In the genomic region with DNA sequence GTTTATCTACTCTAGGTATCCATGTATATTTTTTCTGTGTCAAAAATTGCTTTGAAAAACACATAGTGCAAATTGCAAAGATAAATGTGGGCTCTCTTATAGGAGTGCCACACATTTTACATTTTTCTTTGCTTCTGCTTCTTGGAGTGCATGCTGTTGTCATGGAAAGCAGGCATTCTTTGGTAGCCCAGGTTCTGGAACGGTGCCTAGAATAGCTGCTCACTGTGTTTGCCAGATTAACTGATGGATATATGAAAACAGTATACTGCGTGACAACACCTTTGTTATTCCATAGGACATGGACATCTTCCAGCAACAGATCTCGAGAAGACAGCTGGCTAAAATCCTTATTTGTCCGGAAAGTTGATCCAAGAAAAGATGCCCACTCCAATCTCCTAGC, we compare ENCODE assay signal across 11 cellular contexts. TPM values are rescaled to one million over a fixed set of nuclear protein-coding genes. Genes with fewer than 3 reads are reported as not detected.
A peak's percentile ranks its signal among the peaks of the same experiment; 100 is the strongest.
DNase-seq lines count a peak whose midpoint lies in the region; ATAC-seq and TF ChIP-seq lines count a peak whose summit lies in the region.
"Had no signal": no experiment of that assay in that cellular context is flagged by ENCODE, and none has a peak within 500 bp of the region (broad histone marks: within the 10 kb centered on the region; RNA-seq: fewer than 3 reads in every experiment).

No MANE protein-coding gene starts in this region.

- peak overlapping the region; percentile 89 for H3K27ac ChIP-seq in psoas muscle
- H3K27ac ChIP-seq: spleen had no signal

- DNase-seq in GM04503 (ENCODE audit: low read depth) (peak; percentile 55), NCI-H2081 treated with DMSO at 0.1 percent for 48 hours (lab: John Stamatoyannopoulos, UW) (peak; percentile 66), cerebellar cortex (ENCODE audit: low spot score) (peak; percentile 53), psoas muscle (no peak), iPS-NIHi11 (ENCODE audit: low spot score) (no peak), nephron progenitor cell (no peak)
- no peak for DNase-seq in stimulated activated CD4-positive, alpha-beta T cell treated with anti-CD3 and anti-CD28 coated beads, Interleukin-4, amount 100 ng/mL, for 4 hours
- DNase-seq: activated naive CD4-positive, alpha-beta T cell treated with Interleukin-2 at 50 U/mL for 16 hours; spleen had no signal

- peaks cover under 1% of the 10 kb centered on the region for H3K27me3 Mint-ChIP-seq in nephron progenitor cell (ENCODE audit: low read depth, poor library complexity)
- H3K27me3 Mint-ChIP-seq: stimulated activated naive CD8-positive, alpha-beta T cell treated with anti-CD3 and anti-CD28 coated beads, Interleukin-15, Interleukin-2, amounts not matched to agents 100 ng/mL and 50 ng/mL, for 24 hours had no signal

- peaks cover 0 to 52% of the 10 kb centered on the region in 2 donors for H3K36me3 ChIP-seq in psoas muscle (ENCODE audit: insufficient read depth in 1 of 2, low read depth in 1 of 2)

- H3K4me1 ChIP-seq in psoas muscle = peaks cover 42% of the 10 kb centered on the region

- H3K27me3 ChIP-seq in psoas muscle (ENCODE audit: insufficient read depth in 3 of 3, low read length in 2 of 3) = no peaks in the 10 kb centered on the region
- H3K27me3 ChIP-seq: spleen had no signal

- H3K4me3 Mint-ChIP-seq in nephron progenitor cell = no peak overlapping the region
- H3K4me3 Mint-ChIP-seq: stimulated activated naive CD8-positive, alpha-beta T cell treated with anti-CD3 and anti-CD28 coated beads, Interleukin-15, Interleukin-2, amounts not matched to agents 100 ng/mL and 50 ng/mL, for 24 hours had no signal

- H3K4me1 Mint-ChIP-seq in nephron progenitor cell = no peaks in the 10 kb centered on the region

- H3K4me3 ChIP-seq in psoas muscle = no peak overlapping the region
- H3K4me3 ChIP-seq: spleen had no signal

- 28 to 41% (median 33%) methylated on average over 4 of the region's 4 CpGs for WGBS in psoas muscle, 3 donors

- intact Hi-C loops in psoas muscle (cut with DNase I) = loop anchor here in 1 of 2 donors (5.0 kb wide), 1 partner anchor 74 kb away; the partner anchor contains the start of genes CCT6A and PSPH

- no peak overlapping the region for H3K27ac Mint-ChIP-seq in nephron progenitor cell
- H3K27ac Mint-ChIP-seq: stimulated activated naive CD8-positive, alpha-beta T cell treated with anti-CD3 and anti-CD28 coated beads, Interleukin-15, Interleukin-2, amounts not matched to agents 100 ng/mL and 50 ng/mL, for 24 hours had no signal

- H3K9me3 Mint-ChIP-seq in nephron progenitor cell = no peaks in the 10 kb centered on the region
- H3K9me3 Mint-ChIP-seq: stimulated activated naive CD8-positive, alpha-beta T cell treated with anti-CD3 and anti-CD28 coated beads, Interleukin-15, Interleukin-2, amounts not matched to agents 100 ng/mL and 50 ng/mL, for 24 hours had no signal

- ATAC-seq in psoas muscle = no peak
- ATAC-seq in HG03135 (IDR thresholded peaks at IDR 0.05; ENCODE audit: unreplicated experiment) = no peak

- no peaks in the 10 kb centered on the region for H3K9me3 ChIP-seq in psoas muscle
- H3K9me3 ChIP-seq: spleen had no signal

- no peak for TF ChIP-seq CTCF in psoas muscle (IDR thresholded peaks at IDR 0.05)
- TF ChIP-seq CTCF in nephron progenitor cell (IDR thresholded peaks at IDR 0.05) = no peak

- peaks cover 51% of the 10 kb centered on the region for H3K36me3 Mint-ChIP-seq in nephron progenitor cell (ENCODE audit: low read depth)

RNA-seq across cellular contexts. Expression of gene NIPSNAP2, which starts 13.4 kb away (rescaled TPM):
- total RNA-seq in psoas muscle = 100 to 1,000 TPM; 230 to 302 (median 270) TPM
- polyA plus RNA-seq in psoas muscle = 100 to 1,000 TPM; 119 to 290 (median 260) TPM

RNA-seq across cellular contexts. Expression of gene MRPS17, which starts 26.2 kb away (rescaled TPM):
- 10 to 100 TPM; 23.8 to 34.6 (median 26.5) TPM for total RNA-seq in psoas muscle
- polyA plus RNA-seq in psoas muscle = 10 to 100 TPM; 29.8 to 45.4 (median 31.9) TPM

Comparison
In these comparisons a context has a peak if more than half of its experiments do, and no peak if none do; other contexts are left out.
1. DNase-seq: peak in GM04503 (single experiment), NCI-H2081 treated with DMSO at 0.1 percent for 48 hours (single experiment) and cerebellar cortex (single experiment); none in psoas muscle (0 of 2), stimulated activated CD4-positive, alpha-beta T cell treated with anti-CD3 and anti-CD28 coated beads, Interleukin-4, amount 100 ng/mL, for 4 hours (0 of 2), iPS-NIHi11 (single experiment) and nephron progenitor cell (single experiment).